ENCODE assay signal across 1 cellular context in the genomic region with DNA sequence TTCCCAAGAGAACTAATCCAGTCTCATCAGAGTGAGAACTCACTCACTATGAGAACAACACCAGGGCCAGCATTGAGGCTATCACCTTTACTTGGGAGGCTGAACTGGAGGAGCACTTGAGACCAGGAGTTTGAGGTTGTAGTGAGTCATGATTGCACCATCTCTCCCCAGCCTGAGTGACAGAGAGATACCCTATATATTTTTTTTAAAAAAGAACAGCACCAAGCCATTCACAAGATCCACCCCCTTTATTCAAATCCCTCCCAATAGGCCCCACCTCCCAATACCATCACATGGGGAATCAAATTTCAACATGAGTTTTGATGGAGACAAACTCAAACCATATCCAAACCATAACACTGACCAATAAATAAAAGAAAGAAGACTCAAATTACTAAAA.
TF ChIP-seq lines count a peak whose summit lies in the region.

No MANE protein-coding gene starts in this region.

TF ChIP-seq in K562, 482 proteins besides CTCF, POLR2A, EP300 and RAD21:
- TF ChIP-seq, protein P1, sequence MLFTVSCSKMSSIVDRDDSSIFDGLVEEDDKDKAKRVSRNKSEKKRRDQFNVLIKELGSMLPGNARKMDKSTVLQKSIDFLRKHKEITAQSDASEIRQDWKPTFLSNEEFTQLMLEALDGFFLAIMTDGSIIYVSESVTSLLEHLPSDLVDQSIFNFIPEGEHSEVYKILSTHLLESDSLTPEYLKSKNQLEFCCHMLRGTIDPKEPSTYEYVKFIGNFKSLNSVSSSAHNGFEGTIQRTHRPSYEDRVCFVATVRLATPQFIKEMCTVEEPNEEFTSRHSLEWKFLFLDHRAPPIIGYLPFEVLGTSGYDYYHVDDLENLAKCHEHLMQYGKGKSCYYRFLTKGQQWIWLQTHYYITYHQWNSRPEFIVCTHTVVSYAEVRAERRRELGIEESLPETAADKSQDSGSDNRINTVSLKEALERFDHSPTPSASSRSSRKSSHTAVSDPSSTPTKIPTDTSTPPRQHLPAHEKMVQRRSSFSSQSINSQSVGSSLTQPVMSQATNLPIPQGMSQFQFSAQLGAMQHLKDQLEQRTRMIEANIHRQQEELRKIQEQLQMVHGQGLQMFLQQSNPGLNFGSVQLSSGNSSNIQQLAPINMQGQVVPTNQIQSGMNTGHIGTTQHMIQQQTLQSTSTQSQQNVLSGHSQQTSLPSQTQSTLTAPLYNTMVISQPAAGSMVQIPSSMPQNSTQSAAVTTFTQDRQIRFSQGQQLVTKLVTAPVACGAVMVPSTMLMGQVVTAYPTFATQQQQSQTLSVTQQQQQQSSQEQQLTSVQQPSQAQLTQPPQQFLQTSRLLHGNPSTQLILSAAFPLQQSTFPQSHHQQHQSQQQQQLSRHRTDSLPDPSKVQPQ (CRISPR knock-in tag; IDR thresholded peaks at IDR 0.05; ENCODE audit: borderline replicate concordance) = no peak
- TF ChIP-seq, protein P2, sequence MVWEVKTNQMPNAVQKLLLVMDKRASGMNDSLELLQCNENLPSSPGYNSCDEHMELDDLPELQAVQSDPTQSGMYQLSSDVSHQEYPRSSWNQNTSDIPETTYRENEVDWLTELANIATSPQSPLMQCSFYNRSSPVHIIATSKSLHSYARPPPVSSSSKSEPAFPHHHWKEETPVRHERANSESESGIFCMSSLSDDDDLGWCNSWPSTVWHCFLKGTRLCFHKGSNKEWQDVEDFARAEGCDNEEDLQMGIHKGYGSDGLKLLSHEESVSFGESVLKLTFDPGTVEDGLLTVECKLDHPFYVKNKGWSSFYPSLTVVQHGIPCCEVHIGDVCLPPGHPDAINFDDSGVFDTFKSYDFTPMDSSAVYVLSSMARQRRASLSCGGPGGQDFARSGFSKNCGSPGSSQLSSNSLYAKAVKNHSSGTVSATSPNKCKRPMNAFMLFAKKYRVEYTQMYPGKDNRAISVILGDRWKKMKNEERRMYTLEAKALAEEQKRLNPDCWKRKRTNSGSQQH (CRISPR knock-in tag; IDR thresholded peaks at IDR 0.05) = no peak
- TF ChIP-seq TEAD4 (IDR thresholded peaks at IDR 0.05; ENCODE audit: low read length) (no peak), TEAD4 (CRISPR knock-in tag; IDR thresholded peaks at IDR 0.05; ENCODE audit: borderline replicate concordance) (no peak), FOSL1 (tag; conservative IDR thresholded peaks at IDR 0.05) (peak; percentile 89), SAP30 (IDR thresholded peaks at IDR 0.05; ENCODE audit: borderline replicate concordance, insufficient read depth, low read depth, low read length, poor library complexity, severe bottlenecking) (no peak), ZNF384 (IDR thresholded peaks at IDR 0.05; ENCODE audit: low read depth, low read length) (peak; percentile 49; the same call in 1 of the 2 replicates), SIX5 (IDR thresholded peaks at IDR 0.05; ENCODE audit: borderline replicate concordance in 1 of 2, insufficient read depth in 1 of 2, low read depth in 1 of 2, low read length in 2 of 2) (no peak), PRPF4 (IDR thresholded peaks at IDR 0.05; ENCODE audit: insufficient read depth, low read depth, low read length, poor library complexity, severe bottlenecking) (no peak), CEBPB (tag; IDR thresholded peaks at IDR 0.05) (peak; percentile 87), PTBP1 (IDR thresholded peaks at IDR 0.05; ENCODE audit: low read depth, low read length) (no peak), JUN (IDR thresholded peaks at IDR 0.05; ENCODE audit: borderline replicate concordance, low read depth, low read length) (peak; percentile 65), JUN (CRISPR knock-in tag; IDR thresholded peaks at IDR 0.05; ENCODE audit: borderline replicate concordance) (no peak), ZNF644 (tag; IDR thresholded peaks at IDR 0.05; ENCODE audit: low read depth) (no peak), HDAC3 (IDR thresholded peaks at IDR 0.05; ENCODE audit: borderline replicate concordance, partially characterized antibody) (no peak), EP400 (IDR thresholded peaks at IDR 0.05) (0 out of 2 replicates have a peak, but pooled peaks have one; percentile 5), HDAC2 (IDR thresholded peaks at IDR 0.05) (no peak), SAFB (IDR thresholded peaks at IDR 0.05; ENCODE audit: borderline replicate concordance, low read depth, low read length) (no peak), POLR2AphosphoS2 (IDR thresholded peaks at IDR 0.05; ENCODE audit: low read length) (no peak), CEBPG (CRISPR knock-in tag; IDR thresholded peaks at IDR 0.05) (peak; percentile 81), CEBPG (tag; conservative IDR thresholded peaks at IDR 0.05 in 1 of 2, IDR thresholded peaks at IDR 0.05 in 1 of 2) (peak; percentile 8 to 86; a peak in 2 of 4 replicates), SNRNP70 (optimal IDR thresholded peaks at IDR 0.05; ENCODE audit: low read depth, low read length) (no peak), ZNF175 (CRISPR knock-in tag; IDR thresholded peaks at IDR 0.05; ENCODE audit: low read depth) (no peak), GABPB2 (CRISPR knock-in tag; conservative IDR thresholded peaks at IDR 0.05) (no peak), HEY1 (CRISPR knock-in tag; IDR thresholded peaks at IDR 0.05; ENCODE audit: borderline replicate concordance) (no peak), ZNF12 (CRISPR knock-in tag; IDR thresholded peaks at IDR 0.05) (no peak), BRF1 (IDR thresholded peaks at IDR 0.05; ENCODE audit: borderline replicate concordance, extremely low read depth, insufficient read length) (no peak), JUND (IDR thresholded peaks at IDR 0.05; ENCODE audit: borderline replicate concordance, low read depth, low read length) (peak; percentile 93), JUND (tag; IDR thresholded peaks at IDR 0.05; ENCODE audit: borderline replicate concordance, low read depth, low read length) (peak; percentile 77; the same call in 2 of the 3 replicates), PHTF2 (CRISPR knock-in tag; IDR thresholded peaks at IDR 0.05) (no peak), C11orf30 (IDR thresholded peaks at IDR 0.05; ENCODE audit: low read depth) (no peak), DPF2 (IDR thresholded peaks at IDR 0.05) (peak; percentile 24; the same call in 1 of the 2 replicates), ATF7 (IDR thresholded peaks at IDR 0.05) (peak; percentile 35; the same call in 1 of the 2 replicates)
- TF ChIP-seq, protein P3, sequence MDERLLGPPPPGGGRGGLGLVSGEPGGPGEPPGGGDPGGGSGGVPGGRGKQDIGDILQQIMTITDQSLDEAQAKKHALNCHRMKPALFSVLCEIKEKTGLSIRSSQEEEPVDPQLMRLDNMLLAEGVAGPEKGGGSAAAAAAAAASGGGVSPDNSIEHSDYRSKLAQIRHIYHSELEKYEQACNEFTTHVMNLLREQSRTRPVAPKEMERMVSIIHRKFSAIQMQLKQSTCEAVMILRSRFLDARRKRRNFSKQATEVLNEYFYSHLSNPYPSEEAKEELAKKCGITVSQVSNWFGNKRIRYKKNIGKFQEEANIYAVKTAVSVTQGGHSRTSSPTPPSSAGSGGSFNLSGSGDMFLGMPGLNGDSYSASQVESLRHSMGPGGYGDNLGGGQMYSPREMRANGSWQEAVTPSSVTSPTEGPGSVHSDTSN (CRISPR knock-in tag; IDR thresholded peaks at IDR 0.05; ENCODE audit: low read depth) = no peak; the same call in none of the 2 replicates
- TF ChIP-seq, protein P3 (tag; conservative IDR thresholded peaks at IDR 0.05; ENCODE audit: low read depth) = peak; percentile 51; the same call in 1 of the 2 replicates
- TF ChIP-seq, protein P4, sequence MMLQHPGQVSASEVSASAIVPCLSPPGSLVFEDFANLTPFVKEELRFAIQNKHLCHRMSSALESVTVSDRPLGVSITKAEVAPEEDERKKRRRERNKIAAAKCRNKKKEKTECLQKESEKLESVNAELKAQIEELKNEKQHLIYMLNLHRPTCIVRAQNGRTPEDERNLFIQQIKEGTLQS (IDR thresholded peaks at IDR 0.05) = peak; percentile 93
- TF ChIP-seq, protein P4 (CRISPR knock-in tag; conservative IDR thresholded peaks at IDR 0.05) = no peak
- TF ChIP-seq, protein P5, sequence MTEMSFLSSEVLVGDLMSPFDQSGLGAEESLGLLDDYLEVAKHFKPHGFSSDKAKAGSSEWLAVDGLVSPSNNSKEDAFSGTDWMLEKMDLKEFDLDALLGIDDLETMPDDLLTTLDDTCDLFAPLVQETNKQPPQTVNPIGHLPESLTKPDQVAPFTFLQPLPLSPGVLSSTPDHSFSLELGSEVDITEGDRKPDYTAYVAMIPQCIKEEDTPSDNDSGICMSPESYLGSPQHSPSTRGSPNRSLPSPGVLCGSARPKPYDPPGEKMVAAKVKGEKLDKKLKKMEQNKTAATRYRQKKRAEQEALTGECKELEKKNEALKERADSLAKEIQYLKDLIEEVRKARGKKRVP (CRISPR knock-in tag; IDR thresholded peaks at IDR 0.05) = no peak
- TF ChIP-seq, protein P6, sequence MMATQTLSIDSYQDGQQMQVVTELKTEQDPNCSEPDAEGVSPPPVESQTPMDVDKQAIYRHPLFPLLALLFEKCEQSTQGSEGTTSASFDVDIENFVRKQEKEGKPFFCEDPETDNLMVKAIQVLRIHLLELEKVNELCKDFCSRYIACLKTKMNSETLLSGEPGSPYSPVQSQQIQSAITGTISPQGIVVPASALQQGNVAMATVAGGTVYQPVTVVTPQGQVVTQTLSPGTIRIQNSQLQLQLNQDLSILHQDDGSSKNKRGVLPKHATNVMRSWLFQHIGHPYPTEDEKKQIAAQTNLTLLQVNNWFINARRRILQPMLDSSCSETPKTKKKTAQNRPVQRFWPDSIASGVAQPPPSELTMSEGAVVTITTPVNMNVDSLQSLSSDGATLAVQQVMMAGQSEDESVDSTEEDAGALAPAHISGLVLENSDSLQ (IDR thresholded peaks at IDR 0.05) = peak; percentile 94
- TF ChIP-seq, protein P7, sequence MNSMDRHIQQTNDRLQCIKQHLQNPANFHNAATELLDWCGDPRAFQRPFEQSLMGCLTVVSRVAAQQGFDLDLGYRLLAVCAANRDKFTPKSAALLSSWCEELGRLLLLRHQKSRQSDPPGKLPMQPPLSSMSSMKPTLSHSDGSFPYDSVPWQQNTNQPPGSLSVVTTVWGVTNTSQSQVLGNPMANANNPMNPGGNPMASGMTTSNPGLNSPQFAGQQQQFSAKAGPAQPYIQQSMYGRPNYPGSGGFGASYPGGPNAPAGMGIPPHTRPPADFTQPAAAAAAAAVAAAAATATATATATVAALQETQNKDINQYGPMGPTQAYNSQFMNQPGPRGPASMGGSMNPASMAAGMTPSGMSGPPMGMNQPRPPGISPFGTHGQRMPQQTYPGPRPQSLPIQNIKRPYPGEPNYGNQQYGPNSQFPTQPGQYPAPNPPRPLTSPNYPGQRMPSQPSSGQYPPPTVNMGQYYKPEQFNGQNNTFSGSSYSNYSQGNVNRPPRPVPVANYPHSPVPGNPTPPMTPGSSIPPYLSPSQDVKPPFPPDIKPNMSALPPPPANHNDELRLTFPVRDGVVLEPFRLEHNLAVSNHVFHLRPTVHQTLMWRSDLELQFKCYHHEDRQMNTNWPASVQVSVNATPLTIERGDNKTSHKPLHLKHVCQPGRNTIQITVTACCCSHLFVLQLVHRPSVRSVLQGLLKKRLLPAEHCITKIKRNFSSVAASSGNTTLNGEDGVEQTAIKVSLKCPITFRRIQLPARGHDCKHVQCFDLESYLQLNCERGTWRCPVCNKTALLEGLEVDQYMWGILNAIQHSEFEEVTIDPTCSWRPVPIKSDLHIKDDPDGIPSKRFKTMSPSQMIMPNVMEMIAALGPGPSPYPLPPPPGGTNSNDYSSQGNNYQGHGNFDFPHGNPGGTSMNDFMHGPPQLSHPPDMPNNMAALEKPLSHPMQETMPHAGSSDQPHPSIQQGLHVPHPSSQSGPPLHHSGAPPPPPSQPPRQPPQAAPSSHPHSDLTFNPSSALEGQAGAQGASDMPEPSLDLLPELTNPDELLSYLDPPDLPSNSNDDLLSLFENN (IDR thresholded peaks at IDR 0.05; ENCODE audit: low read depth in 2 of 2, low read length in 2 of 2) = no peak
- TF ChIP-seq, protein P8, sequence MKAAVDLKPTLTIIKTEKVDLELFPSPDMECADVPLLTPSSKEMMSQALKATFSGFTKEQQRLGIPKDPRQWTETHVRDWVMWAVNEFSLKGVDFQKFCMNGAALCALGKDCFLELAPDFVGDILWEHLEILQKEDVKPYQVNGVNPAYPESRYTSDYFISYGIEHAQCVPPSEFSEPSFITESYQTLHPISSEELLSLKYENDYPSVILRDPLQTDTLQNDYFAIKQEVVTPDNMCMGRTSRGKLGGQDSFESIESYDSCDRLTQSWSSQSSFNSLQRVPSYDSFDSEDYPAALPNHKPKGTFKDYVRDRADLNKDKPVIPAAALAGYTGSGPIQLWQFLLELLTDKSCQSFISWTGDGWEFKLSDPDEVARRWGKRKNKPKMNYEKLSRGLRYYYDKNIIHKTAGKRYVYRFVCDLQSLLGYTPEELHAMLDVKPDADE (conservative IDR thresholded peaks at IDR 0.05; ENCODE audit: control insufficient read depth, low read depth, low read length) = no peak
